ENCODE assay signal across 8 cellular contexts in genomic region chr4:26320159-26320452, GRCh38. TPM values are rescaled to one million over a fixed set of nuclear protein-coding genes. Genes with fewer than 3 reads are reported as not detected.
DNase-seq lines count a peak whose midpoint lies in the region; ATAC-seq and TF ChIP-seq lines count a peak whose summit lies in the region.

No MANE protein-coding gene starts in this region.

- H3K36me3 ChIP-seq in Loucy (ENCODE audit: insufficient read depth, low read length) (no peaks in the 10 kb centered on the region), thymus (ENCODE audit: control insufficient read depth, insufficient read depth) (no peaks in the 10 kb centered on the region)

- H3K27me3 ChIP-seq in Loucy (ENCODE audit: insufficient read depth, low read length, poor library complexity, severe bottlenecking) (no peaks in the 10 kb centered on the region), thymus (ENCODE audit: control insufficient read depth, insufficient read depth) (no peaks in the 10 kb centered on the region)

- H3K9me3 Mint-ChIP-seq in brain = peaks cover 8 to 30% (median 15%) of the 10 kb centered on the region in 5 experiments

- no peaks in the 10 kb centered on the region for H3K36me3 Mint-ChIP-seq in brain

- peak overlapping the region; percentile 93 to 97 (median 93) for H3K4me3 Mint-ChIP-seq in brain

- H3K9ac ChIP-seq in Loucy (ENCODE audit: low read depth, low read length, poor library complexity, severe bottlenecking) = peak overlapping the region; percentile 93

- peak overlapping the region; percentile 97 to 99 (median 98) for H3K27ac Mint-ChIP-seq in brain

- H4K20me1 ChIP-seq in Loucy (ENCODE audit: insufficient read depth, low read length, poor library complexity, severe bottlenecking) = peaks cover 40% of the 10 kb centered on the region

- peaks cover 35% of the 10 kb centered on the region for H3K4me1 Mint-ChIP-seq in brain

- peaks cover 22% of the 10 kb centered on the region for H3K27me3 Mint-ChIP-seq in brain

- H3K4me3 ChIP-seq in GM12875 (ENCODE audit: low read depth, low read length) (peak overlapping the region; percentile 62), Loucy (ENCODE audit: low read length, poor library complexity, severe bottlenecking) (peak overlapping the region; percentile 93), thymus (ENCODE audit: low read length) (peak overlapping the region; percentile 91)

- peak overlapping the region; percentile 96 for H2AFZ ChIP-seq in Loucy (ENCODE audit: low read length)

- H3K4me1 ChIP-seq in Loucy (ENCODE audit: insufficient read depth, low read length, poor library complexity, severe bottlenecking) (peaks cover 26% of the 10 kb centered on the region), thymus (ENCODE audit: control insufficient read depth, insufficient read depth, low read length) (peaks cover 5% of the 10 kb centered on the region)

- no peaks in the 10 kb centered on the region for H3K9me2 ChIP-seq in Loucy (replicated peaks; ENCODE audit: low read depth, low read length)

- DNase-seq in left lobe of liver (ENCODE audit: low spot score) = no peak
- no peak for DNase-seq in NK-92 (lab: John Stamatoyannopoulos, UW; ENCODE audit: unreplicated experiment)
- no peak for DNase-seq in T1000 (lab: John Stamatoyannopoulos, UW)

- H3K9me3 ChIP-seq in Loucy (ENCODE audit: insufficient read depth, low read depth, low read length) (no peaks in the 10 kb centered on the region), thymus (ENCODE audit: control insufficient read depth) (no peaks in the 10 kb centered on the region)

- peak overlapping the region; percentile 94 for H3K27ac ChIP-seq in thymus (ENCODE audit: low read depth)

- H3K79me2 ChIP-seq in Loucy (ENCODE audit: insufficient read depth, low read length) = peaks cover 55% of the 10 kb centered on the region

- no peaks in the 10 kb centered on the region for H3F3A ChIP-seq in Loucy (ENCODE audit: low read depth)

- TF ChIP-seq CTCF in GM12875 (IDR thresholded peaks at IDR 0.05; ENCODE audit: borderline replicate concordance, insufficient read depth, low read depth, low read length) (no peak), Loucy (conservative IDR thresholded peaks at IDR 0.05; ENCODE audit: low read length) (no peak), brain (conservative IDR thresholded peaks at IDR 0.05) (no peak)

- ATAC-seq in GM21526 (IDR thresholded peaks at IDR 0.05; ENCODE audit: low FRiP score, unreplicated experiment) (peak; percentile 17), left lobe of liver (peak; percentile 1)

- H3K4me2 ChIP-seq in Loucy (ENCODE audit: low read depth, low read length, poor library complexity, severe bottlenecking) = peak overlapping the region; percentile 89

- WGBS in thymus = under 1% methylated on average over 11 of the region's 11 CpGs

RNA-seq across cellular contexts. Expression of gene RBPJ, which starts 0.7 kb away (rescaled TPM):
- polyA plus RNA-seq in brain (ENCODE audit: insufficient read depth, low read depth, low replicate concordance) (79.8 TPM), thymus (46.8 TPM)
- total RNA-seq in left lobe of liver = 21.5 TPM
